Comparison of ENCODE assay signal across 14 cellular contexts in the genomic region with DNA sequence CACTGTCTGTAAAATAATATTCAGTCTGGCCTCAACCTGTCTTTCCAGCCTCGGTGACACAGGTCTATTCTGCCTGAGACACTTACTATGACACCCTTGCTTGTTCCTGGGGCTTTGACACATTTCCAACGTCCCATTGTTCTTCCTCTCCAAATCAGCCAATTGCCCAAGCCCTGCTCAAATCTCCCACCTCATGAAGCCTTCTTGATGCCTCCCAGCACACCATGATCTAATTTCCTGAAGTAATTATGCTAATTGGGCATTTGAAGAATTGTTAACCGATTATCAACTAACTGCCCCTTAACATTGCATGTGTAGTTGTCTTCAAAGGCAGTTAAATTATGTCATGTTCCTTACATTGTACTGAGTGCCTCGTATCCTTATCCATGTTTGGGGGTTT. TPM values are rescaled to one million over a fixed set of nuclear protein-coding genes. Genes with fewer than 3 reads are reported as not detected.
"Had no signal": no experiment of that assay in that cellular context is flagged by ENCODE, and none has a peak within 500 bp of the region (broad histone marks: within the 10 kb centered on the region; RNA-seq: fewer than 3 reads in every experiment).

No MANE protein-coding gene starts in this region.

- DNase-seq: activated CD4-positive, alpha-beta T cell treated with anti-CD3 and anti-CD28 coated beads for 1 hour; activated CD4-positive, alpha-beta T cell treated with anti-CD3 and anti-CD28 coated beads, Interleukin-2, amount 50 U/mL, for 48 hours; activated gamma-delta T cell treated with Interleukin-2 at 50 U/mL for 16 hours; activated T-cell treated with anti-CD3 and anti-CD28 coated beads, Interleukin-2, amount 50 U/mL, for 4 hours; colonic mucosa; effector CD8-positive, alpha-beta T cell; hypothalamus; naive thymus-derived CD4-positive, alpha-beta T cell; retina; T1000 had no signal

- H3K4me2 ChIP-seq: smooth muscle cell had no signal

- H3K9me3 ChIP-seq: colonic mucosa had no signal

- H3K36me3 Mint-ChIP-seq: naive thymus-derived CD4-positive, alpha-beta T cell; stimulated activated effector memory CD8-positive, alpha-beta T cell treated with anti-CD3 and anti-CD28 coated beads, Interleukin-12 subunit alpha, Interleukin-12 subunit beta, amount 100 ng/mL, for 72 hours had no signal

- H3K4me1 ChIP-seq: colonic mucosa had no signal

- H3K36me3 ChIP-seq: cardiac muscle cell, colonic mucosa had no signal

- H3K4me1 Mint-ChIP-seq: naive thymus-derived CD4-positive, alpha-beta T cell had no signal

- H3K27ac ChIP-seq: cardiac muscle cell, colonic mucosa had no signal

- H3K27ac Mint-ChIP-seq: naive thymus-derived CD4-positive, alpha-beta T cell; stimulated activated effector memory CD8-positive, alpha-beta T cell treated with anti-CD3 and anti-CD28 coated beads, Interleukin-12 subunit alpha, Interleukin-12 subunit beta, amount 100 ng/mL, for 72 hours had no signal

- H3K27me3 ChIP-seq: cardiac muscle cell, colonic mucosa had no signal

- H3K4me3 Mint-ChIP-seq: activated T-cell treated with anti-CD3 and anti-CD28 coated beads, Interleukin-2, amount 50 U/mL, for 4 hours; naive thymus-derived CD4-positive, alpha-beta T cell; stimulated activated effector memory CD8-positive, alpha-beta T cell treated with anti-CD3 and anti-CD28 coated beads, Interleukin-12 subunit alpha, Interleukin-12 subunit beta, amount 100 ng/mL, for 72 hours had no signal

- H3K4me3 ChIP-seq: cardiac muscle cell, colonic mucosa, lung, smooth muscle cell had no signal

RNA-seq across cellular contexts. Expression of a gene that starts 33.1 kb away (rescaled TPM):
- polyA plus RNA-seq: naive thymus-derived CD4-positive, alpha-beta T cell had no signal

RNA-seq across cellular contexts. Expression of a gene that starts 58.4 kb away (rescaled TPM):
- polyA plus RNA-seq: naive thymus-derived CD4-positive, alpha-beta T cell had no signal
